1 cellular context compared by ENCODE assay signal in genomic region chr15:67520976-67521769, GRCh38.
TF ChIP-seq lines count a peak whose summit lies in the region.

C15orf61 (plus strand) TSS chr15:67521131; CDS start chr15:67521249, 118 bp downstream.

TF ChIP-seq in HepG2, 621 proteins besides CTCF, POLR2A, EP300 and RAD21 (continued from another document and continues in another):
- no peak for TF ChIP-seq PRDM10 (CRISPR knock-in tag; IDR thresholded peaks at IDR 0.05; ENCODE audit: low read depth)
- peak; percentile 81 for TF ChIP-seq RXRA (CRISPR knock-in tag; IDR thresholded peaks at IDR 0.05)
- TF ChIP-seq ZNF556 (CRISPR knock-in tag; IDR thresholded peaks at IDR 0.05; ENCODE audit: borderline replicate concordance), result peak; percentile 51; the same call in 1 of the 2 replicates
- peak; percentile 61; the same call in 1 of the 2 replicates for TF ChIP-seq ELK4 (CRISPR knock-in tag; IDR thresholded peaks at IDR 0.05; ENCODE audit: borderline replicate concordance)
- TF ChIP-seq RARG (CRISPR knock-in tag; IDR thresholded peaks at IDR 0.05; ENCODE audit: low read depth), result no peak
- 0 out of 2 replicates have a peak, but pooled peaks have one; percentile 20 for TF ChIP-seq ZNF720 (CRISPR knock-in tag; IDR thresholded peaks at IDR 0.05)
- peak; percentile 87 for TF ChIP-seq MLXIP (CRISPR knock-in tag; IDR thresholded peaks at IDR 0.05; ENCODE audit: borderline replicate concordance)
- peak; percentile 79 for TF ChIP-seq SKIL (CRISPR knock-in tag; IDR thresholded peaks at IDR 0.05; ENCODE audit: borderline replicate concordance)
- no peak for TF ChIP-seq U2AF1 (optimal IDR thresholded peaks at IDR 0.05; ENCODE audit: low read depth, low read length)
- peak; percentile 19; the same call in 1 of the 2 replicates for TF ChIP-seq ZBTB34 (CRISPR knock-in tag; IDR thresholded peaks at IDR 0.05)
- TF ChIP-seq BCL6 (CRISPR knock-in tag; IDR thresholded peaks at IDR 0.05), result peak; percentile 50; the same call in 1 of the 2 replicates
- TF ChIP-seq ZEB1 (IDR thresholded peaks at IDR 0.05; ENCODE audit: insufficient replicate concordance, low read depth), result no peak
- TF ChIP-seq SIX4 (CRISPR knock-in tag; IDR thresholded peaks at IDR 0.05), result peak; percentile 38; the same call in 1 of the 2 replicates
- TF ChIP-seq ZNF17 (CRISPR knock-in tag; IDR thresholded peaks at IDR 0.05), result no peak
- peak; percentile 63; the same call in 1 of the 2 replicates for TF ChIP-seq HNRNPL (IDR thresholded peaks at IDR 0.05; ENCODE audit: low read depth, low read length)
- TF ChIP-seq ZNF275 (CRISPR knock-in tag; IDR thresholded peaks at IDR 0.05; ENCODE audit: borderline replicate concordance), result peak; percentile 88
- peak; percentile 79; the same call in 1 of the 2 replicates for TF ChIP-seq ZNF205 (CRISPR knock-in tag; IDR thresholded peaks at IDR 0.05)
- peak; percentile 97 for TF ChIP-seq PHF8 (CRISPR knock-in tag; IDR thresholded peaks at IDR 0.05)
- no peak for TF ChIP-seq ZNF674 (CRISPR knock-in tag; IDR thresholded peaks at IDR 0.05; ENCODE audit: low read depth)
- peak; percentile 91; the same call in 1 of the 2 replicates for TF ChIP-seq ARHGAP35 (CRISPR knock-in tag; IDR thresholded peaks at IDR 0.05; ENCODE audit: borderline replicate concordance)
- TF ChIP-seq E2F1 (CRISPR knock-in tag; IDR thresholded peaks at IDR 0.05), result peak; percentile 76
- no peak for TF ChIP-seq ATM (IDR thresholded peaks at IDR 0.05; ENCODE audit: borderline replicate concordance)
- no peak for TF ChIP-seq ZHX2 (IDR thresholded peaks at IDR 0.05; ENCODE audit: low read depth)
- TF ChIP-seq ZHX2 (CRISPR knock-in tag; IDR thresholded peaks at IDR 0.05; ENCODE audit: borderline replicate concordance), result 0 out of 2 replicates have a peak, but pooled peaks have one; percentile 71
- TF ChIP-seq HNF4G (IDR thresholded peaks at IDR 0.05; ENCODE audit: borderline replicate concordance, low read depth, low read length), result no peak
- TF ChIP-seq HNF4G (CRISPR knock-in tag; IDR thresholded peaks at IDR 0.05; ENCODE audit: borderline replicate concordance, low read depth), result no peak; the same call in 1 of the 2 replicates
- peak; percentile 26; the same call in 1 of the 2 replicates for TF ChIP-seq MIER2 (CRISPR knock-in tag; IDR thresholded peaks at IDR 0.05)
- TF ChIP-seq GPN1 (CRISPR knock-in tag; IDR thresholded peaks at IDR 0.05; ENCODE audit: borderline replicate concordance), result no peak; the same call in 1 of the 2 replicates
- no peak for TF ChIP-seq RBAK (CRISPR knock-in tag; IDR thresholded peaks at IDR 0.05)
- peak; percentile 97 for TF ChIP-seq ZNF446 (CRISPR knock-in tag; IDR thresholded peaks at IDR 0.05)
- TF ChIP-seq GATA4 (IDR thresholded peaks at IDR 0.05; ENCODE audit: borderline replicate concordance, low read depth), result peak; percentile 2; the same call in 1 of the 2 replicates
- peak; percentile 95 for TF ChIP-seq ZNF782 (CRISPR knock-in tag; IDR thresholded peaks at IDR 0.05; ENCODE audit: borderline replicate concordance)
- peak; percentile 94 for TF ChIP-seq ZNF790 (CRISPR knock-in tag; IDR thresholded peaks at IDR 0.05; ENCODE audit: borderline replicate concordance)
- no peak for TF ChIP-seq ATF1 (CRISPR knock-in tag; IDR thresholded peaks at IDR 0.05)
- TF ChIP-seq ZBTB7B (CRISPR knock-in tag; IDR thresholded peaks at IDR 0.05), result peak; percentile 98
- TF ChIP-seq PTBP1 (IDR thresholded peaks at IDR 0.05; ENCODE audit: low read depth, low read length, poor library complexity, severe bottlenecking), result peak; percentile 65
- TF ChIP-seq HDAC2 (CRISPR knock-in tag; IDR thresholded peaks at IDR 0.05), result peak; percentile 79
- TF ChIP-seq SETDB1 (CRISPR knock-in tag; IDR thresholded peaks at IDR 0.05; ENCODE audit: borderline replicate concordance), result no peak
- peak; percentile 95 for TF ChIP-seq ZIK1 (CRISPR knock-in tag; IDR thresholded peaks at IDR 0.05; ENCODE audit: borderline replicate concordance, low read depth)
- TF ChIP-seq AGO1 (IDR thresholded peaks at IDR 0.05; ENCODE audit: low read depth, low read length, poor library complexity, severe bottlenecking), result peak; percentile 63
- peak; percentile 13; the same call in 1 of the 2 replicates for TF ChIP-seq ZNF564 (CRISPR knock-in tag; IDR thresholded peaks at IDR 0.05)
